Comparison of ENCODE assay signal across 1 cellular context in genomic region chr15:44535509-44536297, GRCh38.
TF ChIP-seq lines count a peak whose summit lies in the region.

No MANE protein-coding gene starts in this region.

TF ChIP-seq in K562, 482 proteins besides CTCF, POLR2A, EP300 and RAD21 (continued from another document):
- no peak for TF ChIP-seq RERE (CRISPR knock-in tag; IDR thresholded peaks at IDR 0.05; ENCODE audit: borderline replicate concordance)
- TF ChIP-seq TGIF2 (CRISPR knock-in tag; IDR thresholded peaks at IDR 0.05) = no peak
- no peak for TF ChIP-seq CBFB (CRISPR knock-in tag; IDR thresholded peaks at IDR 0.05)
- no peak for TF ChIP-seq DEAF1 (CRISPR knock-in tag; IDR thresholded peaks at IDR 0.05)
- no peak for TF ChIP-seq ZNF830 (CRISPR knock-in tag; IDR thresholded peaks at IDR 0.05)
- TF ChIP-seq MNT (conservative IDR thresholded peaks at IDR 0.05) = 0 out of 4 replicates have a peak, but pooled peaks of 1 of the 2 experiments have one; percentile 1
- TF ChIP-seq TBP (optimal IDR thresholded peaks at IDR 0.05; ENCODE audit: low read depth, low read length) = no peak
- TF ChIP-seq NFE2L1 (tag; IDR thresholded peaks at IDR 0.05; ENCODE audit: borderline replicate concordance, low read depth) = no peak
- TF ChIP-seq ASH1L (IDR thresholded peaks at IDR 0.05; ENCODE audit: borderline replicate concordance, low read depth, partially characterized antibody) = no peak
- TF ChIP-seq TCF7L2 (IDR thresholded peaks at IDR 0.05; ENCODE audit: low read depth, low read length) = no peak
- TF ChIP-seq GABPB1 (CRISPR knock-in tag; IDR thresholded peaks at IDR 0.05) = no peak
- no peak for TF ChIP-seq RFX5 (IDR thresholded peaks at IDR 0.05; ENCODE audit: low read depth, low read length)
- no peak for TF ChIP-seq XRCC5 (IDR thresholded peaks at IDR 0.05; ENCODE audit: low read depth, low read length)
- TF ChIP-seq SRF (CRISPR knock-in tag; IDR thresholded peaks at IDR 0.05) = 0 out of 4 replicates have a peak, but pooled peaks of 1 of the 2 experiments have one; percentile 2
- TF ChIP-seq ZNF395 (CRISPR knock-in tag; IDR thresholded peaks at IDR 0.05) = peak; percentile 47; the same call in 1 of the 2 replicates
- no peak for TF ChIP-seq ZNF77 (CRISPR knock-in tag; IDR thresholded peaks at IDR 0.05)
- TF ChIP-seq HNRNPL (IDR thresholded peaks at IDR 0.05; ENCODE audit: low read depth, low read length) = no peak
- 0 out of 2 replicates have a peak, but pooled peaks have one; percentile 19 for TF ChIP-seq E2F5 (CRISPR knock-in tag; IDR thresholded peaks at IDR 0.05)
- TF ChIP-seq ZNF583 (CRISPR knock-in tag; IDR thresholded peaks at IDR 0.05) = no peak
- TF ChIP-seq CHD1 (IDR thresholded peaks at IDR 0.05; ENCODE audit: low read length) = peak; percentile 3
- TF ChIP-seq EZH2 (IDR thresholded peaks at IDR 0.05; ENCODE audit: borderline replicate concordance, low read depth, low read length) = no peak
- no peak for TF ChIP-seq HCFC1 (IDR thresholded peaks at IDR 0.05; ENCODE audit: low read depth, low read length)
- no peak for TF ChIP-seq ILF3 (IDR thresholded peaks at IDR 0.05; ENCODE audit: borderline replicate concordance)
- no peak for TF ChIP-seq PHF21A (IDR thresholded peaks at IDR 0.05; ENCODE audit: borderline replicate concordance, low read depth)
- no peak for TF ChIP-seq GTF2A2 (tag; IDR thresholded peaks at IDR 0.05)
- TF ChIP-seq SRSF1 (IDR thresholded peaks at IDR 0.05; ENCODE audit: low read depth, low read length) = no peak
- TF ChIP-seq WHSC1 (IDR thresholded peaks at IDR 0.05; ENCODE audit: low read length) = no peak
